In genomic region chr5:15833365-15833764, GRCh38 we compare ENCODE assay signal across 23 cellular contexts.
"Had no signal": no experiment of that assay in that cellular context is flagged by ENCODE, and none has a peak within 500 bp of the region (broad histone marks: within the 10 kb centered on the region; RNA-seq: fewer than 3 reads in every experiment).

No MANE protein-coding gene starts in this region.

- H3K4me3 ChIP-seq: left ventricle myocardium inferior, lung, pancreas, prostate gland, skin epidermis, stomach, testis, thyroid gland, transverse colon, upper lobe of left lung, vagina had no signal

- DNase-seq: islet precursor cell; left ventricle myocardium inferior; mesendoderm; naive thymus-derived CD4-positive, alpha-beta T cell; pancreas; posterior cingulate gyrus; retina; right cardiac atrium; stimulated activated CD4-positive, alpha-beta T cell treated with anti-CD3 and anti-CD28 coated beads, Interleukin-12 subunit alpha, Interleukin-12 subunit beta, amount 100 ng/mL, for 4 hours; stimulated activated CD4-positive, alpha-beta T cell treated with anti-CD3 and anti-CD28 coated beads, Interleukin-15, amount 100 ng/mL, for 24 hours; stimulated activated CD4-positive, alpha-beta T cell treated with anti-CD3 and anti-CD28 coated beads, Interleukin-2, amount 100 ng/mL, for 24 hours; stimulated activated CD4-positive, alpha-beta T cell treated with anti-CD3 and anti-CD28 coated beads, Interleukin-4, amount 100 ng/mL, for 1 hour; stimulated activated naive B cell treated with anti-CD40 and anti-IgM and Interleukin-4, amounts not matched to agents 10 μg/mL and 1 μg/mL and 100 μg/mL, for 72 hours; stimulated activated naive CD8-positive, alpha-beta T cell treated with anti-CD3 and anti-CD28 coated beads, Interleukin-15, Interleukin-2, amounts not matched to agents 100 U/mL and 50 U/mL, for 24 hours; stomach; testis; thyroid gland; transverse colon; upper lobe of left lung had no signal

- H3K4me1 ChIP-seq: pancreas, thyroid gland had no signal

- H3K27me3 ChIP-seq: pancreas, stomach, testis, thyroid gland, transverse colon, upper lobe of left lung, vagina had no signal

- H3K36me3 ChIP-seq: left ventricle myocardium inferior, pancreas, prostate gland, stomach, thyroid gland, transverse colon, upper lobe of left lung, vagina had no signal

- H3K27ac ChIP-seq: left ventricle myocardium inferior, pancreas, prostate gland, skin epidermis, testis, thyroid gland, transverse colon, upper lobe of left lung, vagina had no signal

- H3K9me3 ChIP-seq: left ventricle myocardium inferior, pancreas, prostate gland, stomach, testis, thyroid gland, transverse colon, upper lobe of left lung, vagina had no signal
